In genomic region chr3:49721165-49721860, GRCh38 we compare ENCODE assay signal across 1 cellular context.
TF ChIP-seq lines count a peak whose summit lies in the region.

No MANE protein-coding gene starts in this region.

TF ChIP-seq in HCT116, 20 proteins besides CTCF, POLR2A, EP300 and RAD21 (continued from another document):
- TF ChIP-seq REST (IDR thresholded peaks at IDR 0.05; ENCODE audit: low read depth) = no peak
